ENCODE assay signal across 8 cellular contexts in genomic region chr9:126914458-126915280, GRCh38. TPM values are rescaled to one million over a fixed set of nuclear protein-coding genes. Genes with fewer than 3 reads are reported as not detected.
DNase-seq lines count a peak whose midpoint lies in the region; ATAC-seq, FAIRE-seq and TF ChIP-seq lines count a peak whose summit lies in the region.

TSS of gene RALGPS1 (plus strand) at chr9:126914782. CDS start at chr9:126962290, 47,508 bp downstream.

- H3K36me3 Mint-ChIP-seq in activated T-helper 2 cell treated with anti-CD3 and anti-CD28 coated beads, Interferon-gamma antibody, Interleukin-2, Interleukin-4, amounts not matched to agents 10 μg/mL and 5 μg/mL and 100 μg/mL, durations not matched to agents 14 hours and 24 hours and 36 hours (ENCODE audit: low read depth): no peaks in the 10 kb centered on the region
- no peaks in the 10 kb centered on the region for H3K36me3 Mint-ChIP-seq in naive thymus-derived CD8-positive, alpha-beta T cell
- H3K36me3 Mint-ChIP-seq in stimulated activated memory B cell treated with anti-CD40 and anti-IgM and Interleukin-4, amounts not matched to agents 10 μg/mL and 1 μg/mL and 100 μg/mL, for 72 hours: peaks cover 6% of the 10 kb centered on the region

- H3K4me3 Mint-ChIP-seq in activated T-helper 2 cell treated with anti-CD3 and anti-CD28 coated beads, Interferon-gamma antibody, Interleukin-2, Interleukin-4, amounts not matched to agents 10 μg/mL and 5 μg/mL and 100 μg/mL, durations not matched to agents 14 hours and 24 hours and 36 hours (ENCODE audit: low read depth): peak within 1 kb of the TSS; percentile 65
- peak within 1 kb of the TSS; percentile 73 to 88 (median 82) for H3K4me3 Mint-ChIP-seq in naive thymus-derived CD8-positive, alpha-beta T cell
- H3K4me3 Mint-ChIP-seq in stimulated activated memory B cell treated with anti-CD40 and anti-IgM and Interleukin-4, amounts not matched to agents 10 μg/mL and 1 μg/mL and 100 μg/mL, for 72 hours: peak within 1 kb of the TSS; percentile 79

- H3K27me3 Mint-ChIP-seq in activated T-helper 2 cell treated with anti-CD3 and anti-CD28 coated beads, Interferon-gamma antibody, Interleukin-2, Interleukin-4, amounts not matched to agents 10 μg/mL and 5 μg/mL and 100 μg/mL, durations not matched to agents 14 hours and 24 hours and 36 hours (ENCODE audit: low read depth): peaks cover 26% of the 10 kb centered on the region
- H3K27me3 Mint-ChIP-seq in naive thymus-derived CD8-positive, alpha-beta T cell: peaks cover 0 to 4% (median 0%) of the 10 kb centered on the region in 5 donors
- peaks cover 29% of the 10 kb centered on the region for H3K27me3 Mint-ChIP-seq in stimulated activated memory B cell treated with anti-CD40 and anti-IgM and Interleukin-4, amounts not matched to agents 10 μg/mL and 1 μg/mL and 100 μg/mL, for 72 hours

- H3K27ac Mint-ChIP-seq in activated T-helper 2 cell treated with anti-CD3 and anti-CD28 coated beads, Interferon-gamma antibody, Interleukin-2, Interleukin-4, amounts not matched to agents 10 μg/mL and 5 μg/mL and 100 μg/mL, durations not matched to agents 14 hours and 24 hours and 36 hours: no peak within 1 kb of the TSS
- peak within 1 kb of the TSS in 9 of 10 donors; percentile 2 to 86 (median 57) for H3K27ac Mint-ChIP-seq in naive thymus-derived CD8-positive, alpha-beta T cell
- no peak within 1 kb of the TSS for H3K27ac Mint-ChIP-seq in stimulated activated memory B cell treated with anti-CD40 and anti-IgM and Interleukin-4, amounts not matched to agents 10 μg/mL and 1 μg/mL and 100 μg/mL, for 72 hours

- peaks cover 4% of the 10 kb centered on the region for H3K9me3 Mint-ChIP-seq in activated T-helper 2 cell treated with anti-CD3 and anti-CD28 coated beads, Interferon-gamma antibody, Interleukin-2, Interleukin-4, amounts not matched to agents 10 μg/mL and 5 μg/mL and 100 μg/mL, durations not matched to agents 14 hours and 24 hours and 36 hours
- H3K9me3 Mint-ChIP-seq in naive thymus-derived CD8-positive, alpha-beta T cell: peaks cover 0 to 9% (median 0%) of the 10 kb centered on the region in 9 donors
- H3K9me3 Mint-ChIP-seq in stimulated activated memory B cell treated with anti-CD40 and anti-IgM and Interleukin-4, amounts not matched to agents 10 μg/mL and 1 μg/mL and 100 μg/mL, for 72 hours: peaks cover 7% of the 10 kb centered on the region

- POLR2A ChIA-PET in naive thymus-derived CD8-positive, alpha-beta T cell (lab: Charles Lee): interaction anchor here (0.5 to 1.3 kb wide), 7 partner anchors 10 to 1784 kb away, joined by 3 to 4 read pairs (median 3); no protein-coding TSS in a partner anchor

- DNase-seq in EL: peak; percentile 96
- DNase-seq in H54 (ENCODE audit: insufficient read length, low spot score): peak; percentile 100
- DNase-seq in LoVo (ENCODE audit: low spot score): peak; percentile 96
- peak; percentile 99 for DNase-seq in RPMI8226
- peak; percentile 89 for DNase-seq in activated T-helper 2 cell treated with anti-CD3 and anti-CD28 coated beads, Interferon-gamma antibody, Interleukin-2, Interleukin-4, amounts not matched to agents 10 μg/mL and 5 μg/mL and 100 μg/mL, durations not matched to agents 14 hours and 24 hours and 36 hours (ENCODE audit: low spot score)
- DNase-seq in fibroblast of peridontal ligament (ENCODE audit: extremely low read depth): peak; percentile 87
- peak; percentile 79 to 94 (median 86) for DNase-seq in naive thymus-derived CD8-positive, alpha-beta T cell

- peak; percentile 93 to 94 for ATAC-seq in naive thymus-derived CD8-positive, alpha-beta T cell
- peak; percentile 99 for ATAC-seq in stimulated activated memory B cell treated with anti-CD40 and anti-IgM and Interleukin-4, amounts not matched to agents 10 μg/mL and 1 μg/mL and 100 μg/mL, for 72 hours

- no peak; the same call in 1 of the 2 replicates for TF ChIP-seq POLR2A in H54 (IDR thresholded peaks at IDR 0.05; ENCODE audit: low read depth, low read length)

- FAIRE-seq in H54 (lab: Jason Lieb, UNC): peak; percentile 87

- intact Hi-C loops in activated T-helper 2 cell treated with anti-CD3 and anti-CD28 coated beads, Interferon-gamma antibody, Interleukin-2, Interleukin-4, amounts not matched to agents 10 μg/mL and 5 μg/mL and 100 μg/mL, durations not matched to agents 14 hours and 24 hours and 36 hours (cut with micrococcal nuclease): no loop called here

- peaks cover 7% of the 10 kb centered on the region for H3K4me1 Mint-ChIP-seq in activated T-helper 2 cell treated with anti-CD3 and anti-CD28 coated beads, Interferon-gamma antibody, Interleukin-2, Interleukin-4, amounts not matched to agents 10 μg/mL and 5 μg/mL and 100 μg/mL, durations not matched to agents 14 hours and 24 hours and 36 hours (ENCODE audit: low read depth)
- H3K4me1 Mint-ChIP-seq in naive thymus-derived CD8-positive, alpha-beta T cell: peaks cover 6 to 12% (median 9%) of the 10 kb centered on the region in 4 donors
- peaks cover 16% of the 10 kb centered on the region for H3K4me1 Mint-ChIP-seq in stimulated activated memory B cell treated with anti-CD40 and anti-IgM and Interleukin-4, amounts not matched to agents 10 μg/mL and 1 μg/mL and 100 μg/mL, for 72 hours

RNA-seq across cellular contexts. Expression of gene RALGPS1, which starts in this region (rescaled TPM):
- total RNA-seq in activated T-helper 2 cell treated with anti-CD3 and anti-CD28 coated beads, Interferon-gamma antibody, Interleukin-2, Interleukin-4, amounts not matched to agents 10 μg/mL and 5 μg/mL and 100 μg/mL, durations not matched to agents 14 hours and 24 hours and 36 hours: 2.4 and 3.1 TPM in 2 replicates
- 1 to 10 TPM; 5.5 to 6.4 TPM for total RNA-seq in naive thymus-derived CD8-positive, alpha-beta T cell
- 1 to 10 TPM in 2 of 3 donors, under 1 TPM in 1; 0.83 to 1.8 (median 1.3) TPM for polyA plus RNA-seq in naive thymus-derived CD8-positive, alpha-beta T cell

Comparison
In these comparisons a context has a peak if more than half of its experiments do, and no peak if none do; other contexts are left out.
1. Peak in every context shown above with its lines: DNase-seq and ATAC-seq.
2. H3K27ac Mint-ChIP-seq: peak in naive thymus-derived CD8-positive, alpha-beta T cell (9 of 10); none in activated T-helper 2 cell treated with anti-CD3 and anti-CD28 coated beads, Interferon-gamma antibody, Interleukin-2, Interleukin-4, amounts not matched to agents 10 μg/mL and 5 μg/mL and 100 μg/mL, durations not matched to agents 14 hours and 24 hours and 36 hours (single experiment) and stimulated activated memory B cell treated with anti-CD40 and anti-IgM and Interleukin-4, amounts not matched to agents 10 μg/mL and 1 μg/mL and 100 μg/mL, for 72 hours (single experiment).